15 cellular contexts compared by ENCODE assay signal in the genomic region with DNA sequence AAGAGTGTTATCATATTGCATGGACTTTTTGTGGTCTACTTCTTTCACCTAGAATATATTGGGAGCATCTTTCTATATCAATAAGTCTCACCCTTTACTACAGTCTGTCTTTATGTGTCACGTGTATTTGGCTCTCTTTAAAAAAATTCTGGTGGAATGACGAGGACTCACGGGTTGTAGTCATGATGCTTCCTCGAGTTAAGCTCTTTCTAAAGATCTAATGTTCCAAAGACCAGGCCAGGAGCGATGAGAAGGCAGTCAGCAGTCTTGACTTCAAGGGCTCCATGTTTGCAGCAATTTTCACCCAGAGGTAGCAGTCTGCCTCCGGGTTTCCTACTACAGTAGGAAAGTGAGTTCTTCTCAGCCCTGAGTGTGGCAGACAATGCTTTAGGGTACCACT.
DNase-seq lines count a peak whose midpoint lies in the region; ATAC-seq and TF ChIP-seq lines count a peak whose summit lies in the region.
"Had no signal": no experiment of that assay in that cellular context is flagged by ENCODE, and none has a peak within 500 bp of the region (broad histone marks: within the 10 kb centered on the region; RNA-seq: fewer than 3 reads in every experiment).

No MANE protein-coding gene starts in this region.

- no peak overlapping the region for H4K91ac ChIP-seq in neuronal stem cell (ENCODE audit: low read depth, low read length, poor library complexity)

- no peaks in the 10 kb centered on the region for H3K36me3 Mint-ChIP-seq in activated T-helper 17 cell treated with anti-CD3 and anti-CD28 coated beads, Interleukin-2, amount 50 U/mL, for 72 hours (ENCODE audit: low read depth)
- H3K36me3 Mint-ChIP-seq in activated T-cell treated with anti-CD3 and anti-CD28 coated beads, Interleukin-2, amount 50 U/mL, for 24 hours (ENCODE audit: low read depth): no peaks in the 10 kb centered on the region

- ATAC-seq in activated T-helper 17 cell treated with anti-CD3 and anti-CD28 coated beads, Interleukin-2, amount 50 U/mL, for 72 hours (replicated peaks): no peak
- no peak for ATAC-seq in sciatic nerve
- ATAC-seq: GM12878, GM23338 had no signal

- H2BK15ac ChIP-seq in neuronal stem cell (ENCODE audit: low read length): no peak overlapping the region

- H3K4me1 ChIP-seq in hepatocyte (ENCODE audit: insufficient read depth) (peaks cover 26% of the 10 kb centered on the region), neuronal stem cell (ENCODE audit: control insufficient read depth in 2 of 2, insufficient read depth in 1 of 2, low read depth in 1 of 2, low read length in 2 of 2) (peaks cover 16 to 21% of the 10 kb centered on the region in 2 donors)

- H3K4me3 ChIP-seq in hepatocyte: no peak overlapping the region
- no peak overlapping the region for H3K4me3 ChIP-seq in neuronal stem cell (ENCODE audit: low read length in 2 of 2)
- H3K4me3 ChIP-seq: GM12878, GM23338 had no signal

- peak; percentile 75 for DNase-seq in COLO829 (ENCODE audit: low spot score)
- no peak for DNase-seq in hepatocyte (ENCODE audit: low spot score)
- DNase-seq in neuronal stem cell (ENCODE audit: low spot score): no peak
- DNase-seq in activated T-cell treated with anti-CD3 and anti-CD28 coated beads, Interleukin-2, amount 50 U/mL, for 24 hours: no peak
- no peak for DNase-seq in hypothalamus (lab: John Stamatoyannopoulos, UW)
- DNase-seq in NCI-H2227 (lab: John Stamatoyannopoulos, UW; ENCODE audit: unreplicated experiment): no peak
- DNase-seq in sciatic nerve (ENCODE audit: low spot score): no peak
- DNase-seq: C1 segment of cervical spinal cord; CD4-positive, alpha-beta T cell; DMS79; H7 had no signal

- no peaks in the 10 kb centered on the region for H3K9me3 ChIP-seq in hepatocyte (ENCODE audit: low read depth)
- no peaks in the 10 kb centered on the region for H3K9me3 ChIP-seq in neuronal stem cell (replicated peaks in 1 of 2; ENCODE audit: control insufficient read depth in 2 of 2, insufficient read depth in 1 of 2, low read depth in 1 of 2, low read length in 2 of 2)

- no peaks in the 10 kb centered on the region for H3K79me1 ChIP-seq in neuronal stem cell (ENCODE audit: low read depth, low read length)

- H3K23ac ChIP-seq in neuronal stem cell (ENCODE audit: low read depth, low read length, poor library complexity): no peak overlapping the region

- H3K4me3 Mint-ChIP-seq in activated T-helper 17 cell treated with anti-CD3 and anti-CD28 coated beads, Interleukin-2, amount 50 U/mL, for 72 hours: no peak overlapping the region
- no peak overlapping the region for H3K4me3 Mint-ChIP-seq in activated T-cell treated with anti-CD3 and anti-CD28 coated beads, Interleukin-2, amount 50 U/mL, for 24 hours
- H3K4me3 Mint-ChIP-seq: B cell; CD4-positive, alpha-beta T cell; GM23338 had no signal

- intact Hi-C loops in sciatic nerve (cut with DNase I): no loop called here

- no peaks in the 10 kb centered on the region for H3K9me2 ChIP-seq in hepatocyte (replicated peaks; ENCODE audit: insufficient read depth)

- no peaks in the 10 kb centered on the region for H3K79me2 ChIP-seq in hepatocyte

- no peak overlapping the region for H2BK5ac ChIP-seq in neuronal stem cell (ENCODE audit: low read length)

- H3K4me1 Mint-ChIP-seq in activated T-helper 17 cell treated with anti-CD3 and anti-CD28 coated beads, Interleukin-2, amount 50 U/mL, for 72 hours: no peaks in the 10 kb centered on the region
- peaks cover 4% of the 10 kb centered on the region for H3K4me1 Mint-ChIP-seq in activated T-cell treated with anti-CD3 and anti-CD28 coated beads, Interleukin-2, amount 50 U/mL, for 24 hours (ENCODE audit: low read depth)
- H3K4me1 Mint-ChIP-seq: B cell had no signal

- H3K27ac ChIP-seq in hepatocyte: peak overlapping the region; percentile 58
- H3K27ac ChIP-seq in neuronal stem cell (replicated peaks; ENCODE audit: low read length): no peak overlapping the region

- H2AK5ac ChIP-seq in neuronal stem cell (ENCODE audit: low read depth, low read length): peak overlapping the region; percentile 19

- no peak overlapping the region for H2BK12ac ChIP-seq in neuronal stem cell (ENCODE audit: low read length)

- H4K8ac ChIP-seq in neuronal stem cell (ENCODE audit: low read depth, low read length): no peak overlapping the region

- no peaks in the 10 kb centered on the region for H3K36me3 ChIP-seq in hepatocyte (replicated peaks; ENCODE audit: insufficient read depth, low read depth)
- no peaks in the 10 kb centered on the region for H3K36me3 ChIP-seq in neuronal stem cell (replicated peaks in 1 of 2; ENCODE audit: control insufficient read depth in 2 of 2, insufficient read depth in 2 of 2, low read length in 2 of 2)

- H3K4ac ChIP-seq in neuronal stem cell (ENCODE audit: low read length): no peak overlapping the region

- no peaks in the 10 kb centered on the region for H4K20me1 ChIP-seq in hepatocyte (ENCODE audit: insufficient read depth, poor library complexity, severe bottlenecking)

- H2AFZ ChIP-seq in hepatocyte (no peak overlapping the region), neuronal stem cell (ENCODE audit: low read length) (peak overlapping the region; percentile 19)
- H2AFZ ChIP-seq: GM23338 had no signal

- 73% methylated on average over 6 of the region's 6 CpGs for WGBS in hepatocyte (ENCODE audit: low lambda C conversion rate, missing lambda C conversion rate)
- WGBS in neuronal stem cell (ENCODE audit: extremely low coverage in 2 of 2, insufficient read length in 2 of 2, insufficient replicate concordance in 1 of 2), 2 donors: no CpG with 5 or more reads among the region's 6 CpGs

- no peak overlapping the region for H3K18ac ChIP-seq in neuronal stem cell (ENCODE audit: low read length)

- no peak overlapping the region for H3K14ac ChIP-seq in neuronal stem cell (ENCODE audit: low read length)

- no peak overlapping the region for H3K4me2 ChIP-seq in hepatocyte
- H3K4me2 ChIP-seq in neuronal stem cell (ENCODE audit: insufficient read depth, low read length, poor library complexity, severe bottlenecking): no peak overlapping the region
- H3K4me2 ChIP-seq: GM23338 had no signal

- H3K27me3 Mint-ChIP-seq in activated T-helper 17 cell treated with anti-CD3 and anti-CD28 coated beads, Interleukin-2, amount 50 U/mL, for 72 hours: peaks cover under 1% of the 10 kb centered on the region
- no peaks in the 10 kb centered on the region for H3K27me3 Mint-ChIP-seq in activated T-cell treated with anti-CD3 and anti-CD28 coated beads, Interleukin-2, amount 50 U/mL, for 24 hours
- H3K27me3 Mint-ChIP-seq: B cell; CD4-positive, alpha-beta T cell had no signal

- peak overlapping the region; percentile 63 for H3K27ac Mint-ChIP-seq in activated T-helper 17 cell treated with anti-CD3 and anti-CD28 coated beads, Interleukin-2, amount 50 U/mL, for 72 hours
- no peak overlapping the region for H3K27ac Mint-ChIP-seq in activated T-cell treated with anti-CD3 and anti-CD28 coated beads, Interleukin-2, amount 50 U/mL, for 24 hours
- H3K27ac Mint-ChIP-seq: B cell; CD4-positive, alpha-beta T cell; GM23338 had no signal

- no peak overlapping the region for H2BK120ac ChIP-seq in neuronal stem cell (ENCODE audit: low read depth, low read length)

- H3K9ac ChIP-seq in neuronal stem cell (ENCODE audit: low read depth, low read length, poor library complexity): no peak overlapping the region

- no peaks in the 10 kb centered on the region for H3K9me3 Mint-ChIP-seq in activated T-helper 17 cell treated with anti-CD3 and anti-CD28 coated beads, Interleukin-2, amount 50 U/mL, for 72 hours
- no peaks in the 10 kb centered on the region for H3K9me3 Mint-ChIP-seq in activated T-cell treated with anti-CD3 and anti-CD28 coated beads, Interleukin-2, amount 50 U/mL, for 24 hours
- H3K9me3 Mint-ChIP-seq: CD4-positive, alpha-beta T cell; GM23338 had no signal

- H3K27me3 ChIP-seq in hepatocyte (no peaks in the 10 kb centered on the region), neuronal stem cell (ENCODE audit: control insufficient read depth in 3 of 3, insufficient read depth in 3 of 3, low read depth in 1 of 3, low read length in 3 of 3) (no peaks in the 10 kb centered on the region)

- no peak for TF ChIP-seq CTCF in hepatocyte (IDR thresholded peaks at IDR 0.05; ENCODE audit: poor library complexity)
